Comparison of ENCODE assay signal across 2 cellular contexts in the genomic region with DNA sequence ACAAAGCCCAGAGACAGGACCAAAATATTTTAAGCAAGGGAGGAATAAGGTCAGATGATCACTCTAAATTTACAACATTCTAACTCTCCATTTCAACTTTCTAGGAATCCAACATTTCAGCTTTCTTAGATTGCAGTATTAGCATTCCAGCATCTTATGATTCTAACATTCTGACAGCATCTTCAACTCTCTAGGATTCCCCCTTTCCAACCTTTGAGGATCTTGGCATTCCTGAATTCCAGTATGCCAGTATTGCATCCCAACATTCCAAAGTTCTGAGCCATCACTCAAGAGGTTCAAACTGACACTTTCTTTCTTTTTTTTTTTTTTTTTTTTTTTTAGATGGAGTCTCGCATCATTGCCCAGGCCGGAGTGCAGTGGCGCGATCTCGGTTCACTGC.
TF ChIP-seq lines count a peak whose summit lies in the region.

No MANE protein-coding gene starts in this region.

TF ChIP-seq in Ishikawa, 13 proteins besides CTCF, POLR2A, EP300 and RAD21:
- 0 out of 2 replicates have a peak, but pooled peaks have one; percentile 33 for TF ChIP-seq TEAD4 (IDR thresholded peaks at IDR 0.05)
- TF ChIP-seq, protein P1, sequence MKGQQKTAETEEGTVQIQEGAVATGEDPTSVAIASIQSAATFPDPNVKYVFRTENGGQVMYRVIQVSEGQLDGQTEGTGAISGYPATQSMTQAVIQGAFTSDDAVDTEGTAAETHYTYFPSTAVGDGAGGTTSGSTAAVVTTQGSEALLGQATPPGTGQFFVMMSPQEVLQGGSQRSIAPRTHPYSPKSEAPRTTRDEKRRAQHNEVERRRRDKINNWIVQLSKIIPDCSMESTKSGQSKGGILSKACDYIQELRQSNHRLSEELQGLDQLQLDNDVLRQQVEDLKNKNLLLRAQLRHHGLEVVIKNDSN (IDR thresholded peaks at IDR 0.05), result no peak
- TF ChIP-seq FOXM1 (IDR thresholded peaks at IDR 0.05; ENCODE audit: borderline replicate concordance, low read depth), result no peak
- TF ChIP-seq NFIC (IDR thresholded peaks at IDR 0.05), result no peak
- TF ChIP-seq EGR1 (IDR thresholded peaks at IDR 0.05), result no peak
- TF ChIP-seq, protein P2, sequence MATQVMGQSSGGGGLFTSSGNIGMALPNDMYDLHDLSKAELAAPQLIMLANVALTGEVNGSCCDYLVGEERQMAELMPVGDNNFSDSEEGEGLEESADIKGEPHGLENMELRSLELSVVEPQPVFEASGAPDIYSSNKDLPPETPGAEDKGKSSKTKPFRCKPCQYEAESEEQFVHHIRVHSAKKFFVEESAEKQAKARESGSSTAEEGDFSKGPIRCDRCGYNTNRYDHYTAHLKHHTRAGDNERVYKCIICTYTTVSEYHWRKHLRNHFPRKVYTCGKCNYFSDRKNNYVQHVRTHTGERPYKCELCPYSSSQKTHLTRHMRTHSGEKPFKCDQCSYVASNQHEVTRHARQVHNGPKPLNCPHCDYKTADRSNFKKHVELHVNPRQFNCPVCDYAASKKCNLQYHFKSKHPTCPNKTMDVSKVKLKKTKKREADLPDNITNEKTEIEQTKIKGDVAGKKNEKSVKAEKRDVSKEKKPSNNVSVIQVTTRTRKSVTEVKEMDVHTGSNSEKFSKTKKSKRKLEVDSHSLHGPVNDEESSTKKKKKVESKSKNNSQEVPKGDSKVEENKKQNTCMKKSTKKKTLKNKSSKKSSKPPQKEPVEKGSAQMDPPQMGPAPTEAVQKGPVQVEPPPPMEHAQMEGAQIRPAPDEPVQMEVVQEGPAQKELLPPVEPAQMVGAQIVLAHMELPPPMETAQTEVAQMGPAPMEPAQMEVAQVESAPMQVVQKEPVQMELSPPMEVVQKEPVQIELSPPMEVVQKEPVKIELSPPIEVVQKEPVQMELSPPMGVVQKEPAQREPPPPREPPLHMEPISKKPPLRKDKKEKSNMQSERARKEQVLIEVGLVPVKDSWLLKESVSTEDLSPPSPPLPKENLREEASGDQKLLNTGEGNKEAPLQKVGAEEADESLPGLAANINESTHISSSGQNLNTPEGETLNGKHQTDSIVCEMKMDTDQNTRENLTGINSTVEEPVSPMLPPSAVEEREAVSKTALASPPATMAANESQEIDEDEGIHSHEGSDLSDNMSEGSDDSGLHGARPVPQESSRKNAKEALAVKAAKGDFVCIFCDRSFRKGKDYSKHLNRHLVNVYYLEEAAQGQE (IDR thresholded peaks at IDR 0.05; ENCODE audit: low read depth), result no peak
- TF ChIP-seq TCF12 (IDR thresholded peaks at IDR 0.05; ENCODE audit: low read depth), result no peak
- no peak for TF ChIP-seq YY1 (IDR thresholded peaks at IDR 0.05; ENCODE audit: low read depth)

TF ChIP-seq in GM12878, 131 proteins besides CTCF, POLR2A, EP300 and RAD21:
- TF ChIP-seq RAD51 (IDR thresholded peaks at IDR 0.05), result no peak
- TF ChIP-seq IKZF2 (IDR thresholded peaks at IDR 0.05), result no peak
- no peak for TF ChIP-seq SPI1 (IDR thresholded peaks at IDR 0.05; ENCODE audit: borderline replicate concordance, insufficient read depth, low read depth, low read length)
- no peak for TF ChIP-seq YY1 (IDR thresholded peaks at IDR 0.05; ENCODE audit: low read depth, low read length)
- TF ChIP-seq, protein P3, sequence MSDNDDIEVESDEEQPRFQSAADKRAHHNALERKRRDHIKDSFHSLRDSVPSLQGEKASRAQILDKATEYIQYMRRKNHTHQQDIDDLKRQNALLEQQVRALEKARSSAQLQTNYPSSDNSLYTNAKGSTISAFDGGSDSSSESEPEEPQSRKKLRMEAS (IDR thresholded peaks at IDR 0.05; ENCODE audit: low read depth, low read length), result no peak
- no peak for TF ChIP-seq MTA3 (IDR thresholded peaks at IDR 0.05; ENCODE audit: borderline replicate concordance, low read length)
- TF ChIP-seq EZH2 (IDR thresholded peaks at IDR 0.05; ENCODE audit: borderline replicate concordance, control insufficient read depth, low read depth, low read length), result no peak
- TF ChIP-seq, protein P4, sequence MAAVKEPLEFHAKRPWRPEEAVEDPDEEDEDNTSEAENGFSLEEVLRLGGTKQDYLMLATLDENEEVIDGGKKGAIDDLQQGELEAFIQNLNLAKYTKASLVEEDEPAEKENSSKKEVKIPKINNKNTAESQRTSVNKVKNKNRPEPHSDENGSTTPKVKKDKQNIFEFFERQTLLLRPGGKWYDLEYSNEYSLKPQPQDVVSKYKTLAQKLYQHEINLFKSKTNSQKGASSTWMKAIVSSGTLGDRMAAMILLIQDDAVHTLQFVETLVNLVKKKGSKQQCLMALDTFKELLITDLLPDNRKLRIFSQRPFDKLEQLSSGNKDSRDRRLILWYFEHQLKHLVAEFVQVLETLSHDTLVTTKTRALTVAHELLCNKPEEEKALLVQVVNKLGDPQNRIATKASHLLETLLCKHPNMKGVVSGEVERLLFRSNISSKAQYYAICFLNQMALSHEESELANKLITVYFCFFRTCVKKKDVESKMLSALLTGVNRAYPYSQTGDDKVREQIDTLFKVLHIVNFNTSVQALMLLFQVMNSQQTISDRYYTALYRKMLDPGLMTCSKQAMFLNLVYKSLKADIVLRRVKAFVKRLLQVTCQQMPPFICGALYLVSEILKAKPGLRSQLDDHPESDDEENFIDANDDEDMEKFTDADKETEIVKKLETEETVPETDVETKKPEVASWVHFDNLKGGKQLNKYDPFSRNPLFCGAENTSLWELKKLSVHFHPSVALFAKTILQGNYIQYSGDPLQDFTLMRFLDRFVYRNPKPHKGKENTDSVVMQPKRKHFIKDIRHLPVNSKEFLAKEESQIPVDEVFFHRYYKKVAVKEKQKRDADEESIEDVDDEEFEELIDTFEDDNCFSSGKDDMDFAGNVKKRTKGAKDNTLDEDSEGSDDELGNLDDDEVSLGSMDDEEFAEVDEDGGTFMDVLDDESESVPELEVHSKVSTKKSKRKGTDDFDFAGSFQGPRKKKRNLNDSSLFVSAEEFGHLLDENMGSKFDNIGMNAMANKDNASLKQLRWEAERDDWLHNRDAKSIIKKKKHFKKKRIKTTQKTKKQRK (IDR thresholded peaks at IDR 0.05; ENCODE audit: low read depth, low read length), result no peak
